Comparison of ENCODE assay signal across 1 cellular context in genomic region chr4:7689773-7690693, GRCh38.
TF ChIP-seq lines count a peak whose summit lies in the region.

No MANE protein-coding gene starts in this region.

TF ChIP-seq in HEK293, 187 proteins besides CTCF, POLR2A, EP300 and RAD21 (continued from another document):
- TF ChIP-seq REST (tag by site-specific recombination; IDR thresholded peaks at IDR 0.05) (no peak), ZNF639 (tag by site-specific recombination; IDR thresholded peaks at IDR 0.05) (no peak), ZBTB49 (tag by site-specific recombination; IDR thresholded peaks at IDR 0.05; ENCODE audit: low read depth) (no peak), ZNF157 (tag by site-specific recombination; IDR thresholded peaks at IDR 0.05) (no peak), ZNF146 (tag by site-specific recombination; IDR thresholded peaks at IDR 0.05) (no peak), ZNF792 (tag by site-specific recombination; IDR thresholded peaks at IDR 0.05) (no peak), ZSCAN18 (tag by site-specific recombination; IDR thresholded peaks at IDR 0.05) (no peak), SCRT1 (tag by site-specific recombination; IDR thresholded peaks at IDR 0.05; ENCODE audit: borderline replicate concordance) (no peak), ZFHX2 (tag by site-specific recombination; conservative IDR thresholded peaks at IDR 0.05) (peak; percentile 50; the same call in 1 of the 2 replicates), ZBTB17 (tag by site-specific recombination; IDR thresholded peaks at IDR 0.05) (peak; percentile 96), ZBTB6 (tag by site-specific recombination; IDR thresholded peaks at IDR 0.05) (no peak), INSM2 (tag by site-specific recombination; IDR thresholded peaks at IDR 0.05) (no peak), ZNF19 (tag by site-specific recombination; IDR thresholded peaks at IDR 0.05; ENCODE audit: low read depth) (no peak), SP3 (tag by site-specific recombination; IDR thresholded peaks at IDR 0.05) (no peak), WT1 (tag by site-specific recombination; IDR thresholded peaks at IDR 0.05) (no peak), ZNF366 (tag by site-specific recombination; conservative IDR thresholded peaks at IDR 0.05) (peak; percentile 94), ZNF580 (tag by site-specific recombination; IDR thresholded peaks at IDR 0.05) (no peak), ZNF707 (tag by site-specific recombination; IDR thresholded peaks at IDR 0.05) (no peak), ZBTB1 (tag by site-specific recombination; IDR thresholded peaks at IDR 0.05) (no peak), ZNF571 (tag by site-specific recombination; IDR thresholded peaks at IDR 0.05) (no peak)
